ENCODE assay signal across 1 cellular context in the genomic region with DNA sequence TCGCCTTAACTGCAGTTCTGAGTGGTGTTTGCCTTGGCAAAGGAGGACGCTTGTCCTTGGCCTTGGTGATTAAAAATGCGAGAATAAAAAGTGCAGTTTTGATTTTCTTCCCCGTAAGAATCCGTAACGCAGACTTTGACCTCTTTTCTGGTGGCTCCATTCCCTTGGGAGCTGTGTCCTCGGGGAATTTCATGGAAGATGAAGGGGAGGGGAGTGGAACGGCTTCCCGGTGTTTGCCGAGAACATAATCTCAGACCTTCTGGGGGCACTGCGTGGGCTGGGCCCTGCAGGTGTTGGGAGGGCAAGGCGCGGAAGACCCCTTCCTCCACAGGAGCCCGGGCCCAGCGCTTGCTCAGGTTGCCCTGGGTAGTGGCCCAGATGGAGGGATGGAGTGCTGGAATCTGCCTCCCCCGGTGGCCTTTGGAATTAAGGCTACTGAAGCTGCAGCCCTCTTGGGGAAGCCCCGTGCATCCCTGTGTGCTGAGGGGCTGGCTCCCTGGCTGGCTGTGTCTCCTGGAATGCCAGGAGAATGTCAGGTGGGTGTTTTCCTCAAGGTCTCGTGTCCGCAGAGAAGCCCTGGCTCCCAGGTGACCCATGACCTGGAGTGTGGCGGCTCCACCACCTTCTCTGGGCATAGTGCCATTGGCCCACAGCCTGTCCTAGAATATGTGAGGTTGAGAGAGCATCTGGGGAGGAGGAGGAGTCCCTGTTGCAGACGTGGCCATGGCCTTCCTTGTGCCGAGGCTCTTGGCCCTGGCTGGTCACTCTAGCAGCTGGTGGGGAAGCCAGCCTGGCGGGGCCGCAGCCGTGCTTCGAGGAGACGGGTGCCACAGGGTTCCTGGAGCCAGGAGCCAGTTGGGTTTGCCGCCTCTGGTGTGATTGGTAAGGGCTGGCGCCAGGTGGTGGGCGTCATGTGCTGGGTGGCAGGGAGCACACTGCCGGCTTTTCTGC.
TF ChIP-seq lines count a peak whose summit lies in the region.

No MANE protein-coding gene starts in this region.

TF ChIP-seq in SK-N-SH treated with all-trans-retinoic acid at 6 μM for 48 hours, 23 proteins besides CTCF, POLR2A, EP300 and RAD21 (continued from another document):
- TF ChIP-seq OSR1 (CRISPR knock-in tag; IDR thresholded peaks at IDR 0.05) (no peak), TCF4 (CRISPR knock-in tag; IDR thresholded peaks at IDR 0.05; ENCODE audit: borderline replicate concordance) (no peak), TOX (CRISPR knock-in tag; IDR thresholded peaks at IDR 0.05; ENCODE audit: borderline replicate concordance) (no peak), GLIS3 (CRISPR knock-in tag; IDR thresholded peaks at IDR 0.05) (no peak), CSDC2 (CRISPR knock-in tag; IDR thresholded peaks at IDR 0.05) (no peak)
- TF ChIP-seq, protein P1, sequence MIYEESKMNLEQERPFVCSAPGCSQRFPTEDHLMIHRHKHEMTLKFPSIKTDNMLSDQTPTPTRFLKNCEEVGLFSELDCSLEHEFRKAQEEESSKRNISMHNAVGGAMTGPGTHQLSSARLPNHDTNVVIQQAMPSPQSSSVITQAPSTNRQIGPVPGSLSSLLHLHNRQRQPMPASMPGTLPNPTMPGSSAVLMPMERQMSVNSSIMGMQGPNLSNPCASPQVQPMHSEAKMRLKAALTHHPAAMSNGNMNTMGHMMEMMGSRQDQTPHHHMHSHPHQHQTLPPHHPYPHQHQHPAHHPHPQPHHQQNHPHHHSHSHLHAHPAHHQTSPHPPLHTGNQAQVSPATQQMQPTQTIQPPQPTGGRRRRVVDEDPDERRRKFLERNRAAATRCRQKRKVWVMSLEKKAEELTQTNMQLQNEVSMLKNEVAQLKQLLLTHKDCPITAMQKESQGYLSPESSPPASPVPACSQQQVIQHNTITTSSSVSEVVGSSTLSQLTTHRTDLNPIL (CRISPR knock-in tag; IDR thresholded peaks at IDR 0.05; ENCODE audit: low read depth): no peak
- TF ChIP-seq, protein P2, sequence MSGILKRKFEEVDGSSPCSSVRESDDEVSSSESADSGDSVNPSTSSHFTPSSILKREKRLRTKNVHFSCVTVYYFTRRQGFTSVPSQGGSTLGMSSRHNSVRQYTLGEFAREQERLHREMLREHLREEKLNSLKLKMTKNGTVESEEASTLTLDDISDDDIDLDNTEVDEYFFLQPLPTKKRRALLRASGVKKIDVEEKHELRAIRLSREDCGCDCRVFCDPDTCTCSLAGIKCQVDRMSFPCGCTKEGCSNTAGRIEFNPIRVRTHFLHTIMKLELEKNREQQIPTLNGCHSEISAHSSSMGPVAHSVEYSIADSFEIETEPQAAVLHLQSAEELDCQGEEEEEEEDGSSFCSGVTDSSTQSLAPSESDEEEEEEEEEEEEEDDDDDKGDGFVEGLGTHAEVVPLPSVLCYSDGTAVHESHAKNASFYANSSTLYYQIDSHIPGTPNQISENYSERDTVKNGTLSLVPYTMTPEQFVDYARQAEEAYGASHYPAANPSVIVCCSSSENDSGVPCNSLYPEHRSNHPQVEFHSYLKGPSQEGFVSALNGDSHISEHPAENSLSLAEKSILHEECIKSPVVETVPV (CRISPR knock-in tag; IDR thresholded peaks at IDR 0.05): no peak
